ENCODE assay signal across 11 cellular contexts in the genomic region with DNA sequence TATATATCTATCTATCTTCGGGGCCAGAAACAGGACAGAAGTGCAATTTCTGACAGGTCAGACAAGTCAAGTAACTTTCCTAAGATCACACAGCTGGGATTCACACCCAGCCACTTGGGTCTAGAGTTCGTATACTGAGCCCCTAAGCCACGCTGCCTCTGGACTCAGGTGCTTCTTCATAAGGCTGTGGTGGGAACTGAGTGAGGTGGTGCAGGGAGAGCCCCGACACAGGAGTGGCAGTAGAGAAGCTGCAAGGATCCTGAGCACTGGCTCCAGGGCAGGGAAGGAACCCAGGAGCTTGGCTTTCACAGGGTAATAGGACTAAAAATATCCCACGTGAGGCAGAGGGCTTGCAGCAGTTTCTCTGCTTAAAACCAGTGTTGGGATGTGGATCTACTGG. TPM values are rescaled to one million over a fixed set of nuclear protein-coding genes. Genes with fewer than 3 reads are reported as not detected.
"Had no signal": no experiment of that assay in that cellular context is flagged by ENCODE, and none has a peak within 500 bp of the region (broad histone marks: within the 10 kb centered on the region; RNA-seq: fewer than 3 reads in every experiment).

No MANE protein-coding gene starts in this region.

- H3K9me3 ChIP-seq: HAP-1 had no signal

- H3K4me1 Mint-ChIP-seq: GM23338, H9 had no signal

- DNase-seq: GM23248, GOT3, H7, H9, HCEC 1CT, HFFc6 had no signal

- H3K4me3 Mint-ChIP-seq: GM23338, H9, HFFc6 had no signal

- H3K4me3 ChIP-seq: GM23248, GM23338, HAP-1 had no signal

- H3K9me3 Mint-ChIP-seq: HFFc6 had no signal

- H3K27ac Mint-ChIP-seq: GM23338, H9, HFFc6 had no signal

- ATAC-seq: GM23338, HCT116 had no signal

- H3K4me1 ChIP-seq: HAP-1 had no signal

- H3K27ac ChIP-seq: GM23248 had no signal

- H3K36me3 ChIP-seq: HAP-1 had no signal

RNA-seq across cellular contexts. Expression of a gene that starts 33.8 kb away (rescaled TPM):
- total RNA-seq: GM23248, GM23338, H1, H4, H7, H9, HFFc6 had no signal

RNA-seq across cellular contexts. Expression of a gene that starts 48.9 kb away (rescaled TPM):
- total RNA-seq: GM23248 had no signal
